Comparison of ENCODE assay signal across 21 cellular contexts in the genomic region with DNA sequence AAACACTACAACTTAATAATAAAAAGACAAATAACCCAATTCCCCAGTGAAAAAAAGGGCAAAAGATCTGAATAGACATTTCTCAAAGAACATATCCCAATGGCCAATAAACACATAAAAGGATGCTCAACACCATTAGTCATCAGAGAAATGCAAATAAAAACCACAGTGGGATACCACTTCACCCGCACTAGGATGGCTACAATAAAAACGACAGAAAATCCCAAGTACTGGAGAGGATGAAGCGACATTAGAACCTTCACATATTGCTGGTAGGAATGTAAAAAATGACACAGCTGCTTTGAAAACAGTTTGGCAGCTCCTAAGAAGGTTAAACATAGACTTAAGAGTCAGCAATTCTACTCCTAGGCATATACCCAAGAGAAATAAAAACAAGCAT.
DNase-seq lines count a peak whose midpoint lies in the region; ATAC-seq, FAIRE-seq and TF ChIP-seq lines count a peak whose summit lies in the region.
"Had no signal": no experiment of that assay in that cellular context is flagged by ENCODE, and none has a peak within 500 bp of the region (broad histone marks: within the 10 kb centered on the region; RNA-seq: fewer than 3 reads in every experiment).

No MANE protein-coding gene starts in this region.

- no peak for TF ChIP-seq POLR2A in GM12892 (IDR thresholded peaks at IDR 0.05; ENCODE audit: low read depth, low read length)

- no peak for ATAC-seq in sciatic nerve
- ATAC-seq: left lobe of liver, psoas muscle had no signal

- DNase-seq in DMS53 treated with DMSO at 0.1 percent for 48 hours (lab: John Stamatoyannopoulos, UW; ENCODE audit: unreplicated experiment) (peak; percentile 71), LHCN-M2 (ENCODE audit: low read depth) (peak; percentile 63), SW480 (ENCODE audit: low spot score) (peak; percentile 73), kidney tubule cell (ENCODE audit: low spot score) (peak; percentile 10), CD1c-positive myeloid dendritic cell (ENCODE audit: extremely low spot score) (no peak), NCI-H1694 treated with DMSO at 0.1 percent for 48 hours (lab: John Stamatoyannopoulos, UW) (no peak), sciatic nerve (ENCODE audit: low spot score) (no peak), GM12892 (ENCODE audit: insufficient read length) (no peak)
- DNase-seq: activated CD4-positive, alpha-beta T cell treated with anti-CD3 and anti-CD28 coated beads, Interleukin-2, amount 10 ng/mL, durations not matched to agents 7 days and 5 days; activated CD8-positive, alpha-beta memory T cell treated with anti-CD3 and anti-CD28 coated beads, Interleukin-2, amount 50 U/mL, for 48 hours; activated gamma-delta T cell; amniotic stem cell; foreskin fibroblast; MV-4-11; NCI-H2081 treated with DMSO at 0.1 percent for 48 hours; NCI-H774; Peyer's patch; psoas muscle; SK-N-SH; stimulated activated CD4-positive, alpha-beta T cell treated with anti-CD3 and anti-CD28 coated beads, Interleukin-12 subunit alpha, Interleukin-12 subunit beta, amount 100 ng/mL, for 4 hours had no signal

- intact Hi-C loops in sciatic nerve (cut with DNase I) = no loop called here

- no peak for FAIRE-seq in GM12892 (lab: Jason Lieb, UNC)

Comparison
In these comparisons a context has a peak if more than half of its experiments do, and no peak if none do; other contexts are left out.
1. DNase-seq: peak in DMS53 treated with DMSO at 0.1 percent for 48 hours (single experiment), LHCN-M2 (single experiment), SW480 (single experiment) and kidney tubule cell (single experiment); none in CD1c-positive myeloid dendritic cell (single experiment), NCI-H1694 treated with DMSO at 0.1 percent for 48 hours (single experiment), sciatic nerve (single experiment) and GM12892 (single experiment).